Comparison of ENCODE assay signal across 8 cellular contexts in genomic region chr4:165288639-165289428, GRCh38. TPM values are rescaled to one million over a fixed set of nuclear protein-coding genes. Genes with fewer than 3 reads are reported as not detected.
DNase-seq lines count a peak whose midpoint lies in the region; ATAC-seq, FAIRE-seq and TF ChIP-seq lines count a peak whose summit lies in the region.

No MANE protein-coding gene starts in this region.

- CTCF ChIA-PET in AG04450 (lab: Charles Lee): interaction anchor here (0.6 to 1.0 kb wide), 2 partner anchors 158 kb away, joined by 3 to 4 read pairs; no protein-coding TSS in a partner anchor
- CTCF ChIA-PET in CD8-positive, alpha-beta memory T cell (lab: Charles Lee): no interaction called here

- no peaks in the 10 kb centered on the region for H3K27me3 ChIP-seq in AG04450 (ENCODE audit: control insufficient read depth, insufficient read depth, low read length)
- no peaks in the 10 kb centered on the region for H3K27me3 ChIP-seq in CD8-positive, alpha-beta memory T cell (ENCODE audit: insufficient read depth, low read length, poor library complexity, severe bottlenecking)

- peaks cover 20 to 55% (median 39%) of the 10 kb centered on the region in 3 donors for H3K4me1 Mint-ChIP-seq in CD8-positive, alpha-beta memory T cell

- no peaks in the 10 kb centered on the region for H3K9me3 Mint-ChIP-seq in CD8-positive, alpha-beta memory T cell

- H3K4me3 Mint-ChIP-seq in CD8-positive, alpha-beta memory T cell: no peak overlapping the region

- H3K4me3 ChIP-seq in AG04450 (ENCODE audit: low read depth, low read length): no peak overlapping the region
- no peak overlapping the region for H3K4me3 ChIP-seq in CD8-positive, alpha-beta memory T cell (ENCODE audit: low read length)

- ATAC-seq in GM19395 (IDR thresholded peaks at IDR 0.05; ENCODE audit: unreplicated experiment): peak; percentile 27

- TF ChIP-seq CTCF in AG04450 (IDR thresholded peaks at IDR 0.05; ENCODE audit: low read depth, low read length): no peak

- FAIRE-seq in HTR-8/SVneo (lab: Jason Lieb, UNC): no peak

- no peaks in the 10 kb centered on the region for H3K9me3 ChIP-seq in AG04450 (ENCODE audit: control insufficient read depth, insufficient read depth, low read length)
- no peaks in the 10 kb centered on the region for H3K9me3 ChIP-seq in CD8-positive, alpha-beta memory T cell (ENCODE audit: low read length)

- peaks cover 9 to 12% (median 10%) of the 10 kb centered on the region in 3 donors for H3K36me3 Mint-ChIP-seq in CD8-positive, alpha-beta memory T cell

- H3K27me3 Mint-ChIP-seq in CD8-positive, alpha-beta memory T cell: no peaks in the 10 kb centered on the region

- no peaks in the 10 kb centered on the region for H3K36me3 ChIP-seq in CD8-positive, alpha-beta memory T cell (ENCODE audit: insufficient read depth, low read length)

- POLR2A ChIA-PET in AG04450 (lab: Yijun Ruan, JAX): interaction anchor here (1.2 kb wide), 1 partner anchor 176 kb away, joined by 3 read pairs; the partner anchor contains the start of gene TMEM192
- POLR2A ChIA-PET in CD8-positive, alpha-beta memory T cell (lab: Charles Lee): no interaction called here

- H3K27ac ChIP-seq in AG04450 (ENCODE audit: low read depth, low read length) (no peak overlapping the region), epithelial cell of prostate (peak overlapping the region; percentile 30)
- H3K27ac ChIP-seq in CD8-positive, alpha-beta memory T cell (ENCODE audit: low read depth, low read length): no peak overlapping the region

- peaks cover 14% of the 10 kb centered on the region for H3K4me1 ChIP-seq in CD8-positive, alpha-beta memory T cell (ENCODE audit: insufficient read depth, low read length)

- DNase-seq in AG04450 (ENCODE audit: low read depth, low spot score): peak; percentile 16
- peak; percentile 9 for DNase-seq in HTR-8/SVneo (ENCODE audit: insufficient read length, low spot score)
- DNase-seq in epithelial cell of prostate (ENCODE audit: low read depth, low spot score): peak; percentile 16
- no peak for DNase-seq in NCI-H2196 (lab: John Stamatoyannopoulos, UW; ENCODE audit: unreplicated experiment)
- no peak for DNase-seq in NCI-H1105 treated with DMSO at 0.1 percent for 48 hours (lab: John Stamatoyannopoulos, UW)
- DNase-seq in mucosa of gallbladder (ENCODE audit: low spot score): no peak
- no peak for DNase-seq in CD8-positive, alpha-beta memory T cell

- H3K27ac Mint-ChIP-seq in CD8-positive, alpha-beta memory T cell: no peak overlapping the region

RNA-seq across cellular contexts. Expression of gene MSMO1, which starts 38.6 kb away (rescaled TPM):
- polyA plus RNA-seq in AG04450 (2011; rRNA removed): 43.0 and 53.0 TPM in 2 replicates
- polyA minus RNA-seq in AG04450 (2011; rRNA and poly(A)+ RNA removed): 12.9 and 19.9 TPM in 2 replicates
- total RNA-seq in mucosa of gallbladder: 246 TPM
- 10 to 100 TPM; 26.8 to 29.1 TPM for total RNA-seq in CD8-positive, alpha-beta memory T cell
- polyA plus RNA-seq in CD8-positive, alpha-beta memory T cell: 22.4 TPM

Comparison
In these comparisons a context has a peak if more than half of its experiments do, and no peak if none do; other contexts are left out.
1. DNase-seq: peak in AG04450 (single experiment), HTR-8/SVneo (single experiment) and epithelial cell of prostate (single experiment); none in NCI-H2196 (single experiment), NCI-H1105 treated with DMSO at 0.1 percent for 48 hours (single experiment), mucosa of gallbladder (single experiment) and CD8-positive, alpha-beta memory T cell (0 of 5).